In the genomic region with DNA sequence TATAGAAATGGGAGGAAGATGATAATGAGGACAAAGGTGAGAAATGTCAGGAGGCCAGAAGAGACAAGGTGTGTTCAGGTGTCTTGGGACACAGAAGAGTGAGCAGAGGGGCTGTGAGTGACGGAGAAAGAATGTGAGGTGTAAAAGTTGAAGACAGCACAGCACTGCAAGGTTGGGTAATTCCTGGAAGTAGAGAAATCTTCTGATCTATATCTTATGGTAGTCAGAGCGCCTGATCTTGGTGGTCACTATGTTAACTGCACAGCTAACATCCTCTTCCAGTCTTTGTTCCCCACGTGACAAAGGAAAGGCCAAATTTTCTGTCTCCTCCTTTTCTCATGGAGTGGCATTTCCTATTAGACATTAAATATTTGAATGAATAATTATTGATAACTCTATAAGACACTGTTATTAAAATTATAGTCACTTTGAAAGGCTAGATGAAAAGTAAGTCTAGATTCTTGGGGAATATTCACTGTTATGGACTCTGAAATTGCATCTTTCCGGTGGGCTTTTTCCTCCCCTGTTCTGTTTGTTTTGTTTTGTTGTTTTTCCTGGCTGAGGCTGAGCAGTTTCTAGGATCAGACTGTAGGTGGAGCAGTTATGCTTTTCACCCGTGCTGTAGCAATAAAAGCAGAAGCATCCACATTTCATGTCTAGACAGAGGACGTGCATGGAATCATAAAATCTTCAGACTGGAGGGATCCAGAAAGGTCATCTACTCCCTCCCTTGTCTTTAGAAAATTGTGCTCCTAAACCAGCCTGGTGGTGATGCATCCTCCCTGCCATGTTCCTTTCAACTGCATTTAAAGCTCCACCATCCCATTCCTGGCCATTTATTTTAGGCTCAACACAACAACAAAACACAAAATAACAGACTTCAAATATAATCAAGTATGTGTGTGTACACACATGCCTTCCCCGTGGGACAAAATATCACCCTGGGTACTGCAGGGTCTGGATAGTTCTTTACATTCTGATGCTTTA, we compare ENCODE assay signal across 8 cellular contexts. TPM values are rescaled to one million over a fixed set of nuclear protein-coding genes. Genes with fewer than 3 reads are reported as not detected.
DNase-seq lines count a peak whose midpoint lies in the region; ATAC-seq and TF ChIP-seq lines count a peak whose summit lies in the region.

No MANE protein-coding gene starts in this region.

- H3K4me1 ChIP-seq in DND-41 (ENCODE audit: insufficient read depth, low read length): peaks cover 17% of the 10 kb centered on the region
- peaks cover 0 to 5% (median 0%) of the 10 kb centered on the region in 12 donors for H3K4me1 ChIP-seq in heart left ventricle

- H3K36me3 ChIP-seq in DND-41 (ENCODE audit: insufficient read depth, low read length) (no peaks in the 10 kb centered on the region), heart left ventricle (no peaks in the 10 kb centered on the region)

- H3K9me3 ChIP-seq in DND-41 (ENCODE audit: insufficient read depth, low read length, severe bottlenecking) (no peaks in the 10 kb centered on the region), heart left ventricle (no peaks in the 10 kb centered on the region)

- no peak overlapping the region for H3K9ac ChIP-seq in DND-41 (ENCODE audit: low read depth, low read length)

- no peak overlapping the region for H3K4me3 ChIP-seq in DND-41 (ENCODE audit: low read depth in 1 of 2, low read length in 2 of 2)
- H3K4me3 ChIP-seq in heart left ventricle: no peak overlapping the region

- ATAC-seq in DND-41 (ENCODE audit: insufficient read depth, low read depth): peak; percentile 88
- ATAC-seq in heart left ventricle: peak in 3 of 4 donors; percentile 66 to 78 (median 74)
- ATAC-seq in HG02759 (IDR thresholded peaks at IDR 0.05; ENCODE audit: unreplicated experiment): no peak
- no peak for ATAC-seq in HG03457 (IDR thresholded peaks at IDR 0.05; ENCODE audit: unreplicated experiment)

- H3K79me2 ChIP-seq in DND-41 (ENCODE audit: insufficient read depth, low read length): no peaks in the 10 kb centered on the region

- TF ChIP-seq CTCF in DND-41 (IDR thresholded peaks at IDR 0.05; ENCODE audit: borderline replicate concordance, extremely low read depth, low read length, poor library complexity, severe bottlenecking): peak; percentile 92
- peak; percentile 45 to 75 (median 66) for TF ChIP-seq CTCF in heart left ventricle (IDR thresholded peaks at IDR 0.05)

- H3K27me3 ChIP-seq in DND-41 (ENCODE audit: insufficient read depth, low read length, poor library complexity): no peaks in the 10 kb centered on the region
- peaks cover 0 to 8% (median 0%) of the 10 kb centered on the region in 9 donors for H3K27me3 ChIP-seq in heart left ventricle

- WGBS in heart left ventricle, 4 donors: 25 to 36% (median 27%) methylated on average over 7 of the region's 7 CpGs

- DNase-seq in DND-41 (peak; percentile 61), H4 (ENCODE audit: low spot score) (peak; percentile 53), NCI-H2227 (lab: John Stamatoyannopoulos, UW; ENCODE audit: unreplicated experiment) (peak; percentile 79), heart left ventricle (peak in 1 of 5 donors; percentile 10), putamen (ENCODE audit: low spot score) (peak; percentile 47)
- peak; percentile 6 for DNase-seq in activated gamma-delta T cell treated with anti-CD3 and anti-CD28 coated beads, Interleukin-2, amount 50 U/mL, for 16 hours (ENCODE audit: low read depth)

- peak overlapping the region; percentile 38 for H3K27ac ChIP-seq in DND-41 (ENCODE audit: low read length)
- no peak overlapping the region for H3K27ac ChIP-seq in heart left ventricle

- intact Hi-C loops in heart left ventricle (cut with DNase I): loop anchor here in 6 of 10 donors (1.0 to 10.0 kb wide), 6 partner anchors 133 to 1186 kb away; a partner anchor contains a TSS

- no peak overlapping the region; the same call in 1 of the 2 replicates for H3K4me2 ChIP-seq in DND-41 (ENCODE audit: insufficient read depth, low read length)

- peak overlapping the region; percentile 53; the same call in 1 of the 2 replicates for H2AFZ ChIP-seq in DND-41 (ENCODE audit: low read depth, low read length)

- no peak for TF ChIP-seq POLR2A in heart left ventricle (IDR thresholded peaks at IDR 0.05)

- no peaks in the 10 kb centered on the region for H4K20me1 ChIP-seq in DND-41 (ENCODE audit: insufficient read depth, low read length)

RNA-seq across cellular contexts. Expression of a gene that starts 26.6 kb away (rescaled TPM):
- total RNA-seq in H4 (2014; rRNA removed; shearing (Covaris generic)): 42.0 and 46.9 TPM in 2 replicates
- 10 to 100 TPM; 18.3 to 28.9 (median 27.1) TPM for total RNA-seq in heart left ventricle
- 10 to 100 TPM; 16.9 to 18.7 TPM for polyA plus RNA-seq in heart left ventricle

Comparison
In these comparisons a context has a peak if more than half of its experiments do, and no peak if none do; other contexts are left out.
1. ATAC-seq: peak in DND-41 (single experiment) and heart left ventricle (3 of 4); none in HG02759 (single experiment) and HG03457 (single experiment).